ENCODE assay signal across 8 cellular contexts in the genomic region with DNA sequence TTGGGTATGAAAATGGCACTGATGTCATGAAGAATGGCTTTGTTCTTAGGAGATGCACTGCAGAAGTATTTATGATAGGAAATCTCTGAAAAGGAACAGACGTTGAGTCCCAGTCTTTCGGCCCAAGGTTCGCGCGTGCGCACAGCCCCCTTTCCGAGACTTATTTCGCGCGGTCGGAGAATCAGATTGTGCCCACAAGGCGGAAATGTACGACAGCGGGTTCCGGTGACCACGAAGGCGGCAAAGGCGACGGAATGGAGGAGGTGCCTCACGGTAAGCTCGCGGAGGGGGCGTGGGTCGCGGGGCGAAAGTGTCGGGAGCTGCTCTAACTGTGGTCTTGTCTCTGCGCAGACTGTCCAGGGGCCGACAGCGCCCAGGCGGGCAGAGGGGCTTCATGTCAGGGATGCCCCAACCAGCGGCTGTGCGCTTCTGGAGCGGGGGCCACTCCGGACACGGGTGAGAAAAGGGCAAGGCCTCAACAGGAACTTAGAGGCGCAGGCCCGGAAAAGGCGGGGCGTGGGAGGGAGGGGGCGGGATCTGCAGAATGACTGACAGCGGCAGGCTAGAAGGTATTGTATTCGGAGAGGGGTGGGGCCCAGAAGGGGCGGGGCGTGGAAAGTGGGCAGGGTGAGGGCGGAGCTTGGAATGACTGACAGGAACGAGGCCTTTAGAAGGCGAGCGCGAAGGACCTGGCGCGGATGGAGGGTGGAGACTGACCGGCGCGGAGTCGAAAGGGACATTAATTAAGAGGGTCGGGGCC.
DNase-seq lines count a peak whose midpoint lies in the region; ATAC-seq and TF ChIP-seq lines count a peak whose summit lies in the region.

A gene (plus strand): TSS at position 233 of the 760 bp plus-strand sequence. CDS start 22 bp downstream, at position 255.

- H3K27ac Mint-ChIP-seq in central memory CD8-positive, alpha-beta T cell (ENCODE audit: low read depth) = peak within 1 kb of the TSS; percentile 96

- H3K36me3 Mint-ChIP-seq in central memory CD8-positive, alpha-beta T cell (ENCODE audit: insufficient read depth) = peaks cover 27% of the 10 kb centered on the region

- no peaks in the 10 kb centered on the region for H3K27me3 Mint-ChIP-seq in central memory CD8-positive, alpha-beta T cell

- peak; percentile 84 for TF ChIP-seq POLR2A in GM18951 (IDR thresholded peaks at IDR 0.05; ENCODE audit: extremely low read depth, insufficient read depth, insufficient read length)

- peak within 1 kb of the TSS; percentile 86 for H3K4me3 Mint-ChIP-seq in central memory CD8-positive, alpha-beta T cell

- peaks cover 39% of the 10 kb centered on the region for H3K4me1 Mint-ChIP-seq in central memory CD8-positive, alpha-beta T cell

- DNase-seq in AG08395 (ENCODE audit: low spot score) (peak; percentile 99), NCI-H345 treated with DMSO at 0.1 percent for 48 hours (lab: John Stamatoyannopoulos, UW; ENCODE audit: unreplicated experiment) (peak; percentile 93), iris pigment epithelial cell (ENCODE audit: low read depth) (peak; percentile 99)
- DNase-seq in activated CD4-positive, CD25-positive, alpha-beta regulatory T cell treated with anti-CD3 and anti-CD28 coated beads, Interleukin-2, amount 50 U/mL, for 16 hours (ENCODE audit: low read depth, low spot score) = peak; percentile 99
- peak; percentile 96 to 99 for DNase-seq in central memory CD8-positive, alpha-beta T cell (ENCODE audit: low spot score in 2 of 2)
- DNase-seq in stimulated activated CD4-positive, alpha-beta T cell treated with anti-CD3 and anti-CD28 coated beads, Interleukin-12 subunit alpha, Interleukin-12 subunit beta, amount 100 ng/mL, for 4 hours = peak; percentile 100

- ATAC-seq in HG03196 (IDR thresholded peaks at IDR 0.05; ENCODE audit: unreplicated experiment) = peak; percentile 83
- ATAC-seq in central memory CD8-positive, alpha-beta T cell (replicated peaks; ENCODE audit: extremely low read depth, poor library complexity, severe bottlenecking) = peak; percentile 96

- in situ Hi-C loops in GM18951 (cut with MboI; ENCODE audit: low sequenced_read_pairs, unreplicated experiment) = loop anchor here (10.0 to 25.0 kb wide), 2 partner anchors 161 to 481 kb away; no protein-coding TSS in a partner anchor

- H3K9me3 Mint-ChIP-seq in central memory CD8-positive, alpha-beta T cell = no peaks in the 10 kb centered on the region

Comparison
In these comparisons a context has a peak if more than half of its experiments do, and no peak if none do; other contexts are left out.
1. Peak in every context shown above with its lines: DNase-seq and ATAC-seq.